ENCODE assay signal across 8 cellular contexts in genomic region chr10:71270301-71270777, GRCh38. TPM values are rescaled to one million over a fixed set of nuclear protein-coding genes. Genes with fewer than 3 reads are reported as not detected.
DNase-seq lines count a peak whose midpoint lies in the region; ATAC-seq, FAIRE-seq and TF ChIP-seq lines count a peak whose summit lies in the region.

No MANE protein-coding gene starts in this region.

- H3K4me1 ChIP-seq in gastroesophageal sphincter (peaks cover 0 to 35% (median 0%) of the 10 kb centered on the region in 3 donors), pancreas (no peaks in the 10 kb centered on the region)

- no peak for TF ChIP-seq EP300 in gastroesophageal sphincter (IDR thresholded peaks at IDR 0.05)

- H3K27me3 Mint-ChIP-seq in activated CD8-positive, alpha-beta T cell treated with anti-CD3 and anti-CD28 coated beads for 36 hours: peaks cover 1% of the 10 kb centered on the region

- no peak for TF ChIP-seq POLR2A in GM12891 (IDR thresholded peaks at IDR 0.05; ENCODE audit: low read depth, low read length)
- no peak for TF ChIP-seq POLR2A in gastroesophageal sphincter (IDR thresholded peaks at IDR 0.05)

- TF ChIP-seq CTCF in activated CD8-positive, alpha-beta T cell treated with anti-CD3 and anti-CD28 coated beads for 36 hours (IDR thresholded peaks at IDR 0.05): no peak
- TF ChIP-seq CTCF in gastroesophageal sphincter (IDR thresholded peaks at IDR 0.05) (peak in 3 of 4 experiments; percentile 23 to 68 (median 38)), pancreas (IDR thresholded peaks at IDR 0.05) (peak in 3 of 4 donors; percentile 20 to 47 (median 34))

- CTCF ChIA-PET in activated CD8-positive, alpha-beta T cell treated with anti-CD3 and anti-CD28 coated beads for 36 hours (lab: Charles Lee): interaction anchor here (0.6 to 2.9 kb wide), 11 partner anchors 8 to 301 kb away, joined by 3 to 22 read pairs (median 5); no protein-coding TSS in a partner anchor

- peak; percentile 80 for ATAC-seq in activated CD8-positive, alpha-beta T cell treated with anti-CD3 and anti-CD28 coated beads for 36 hours
- ATAC-seq in gastroesophageal sphincter (peak; percentile 55), pancreas (peak; percentile 45 to 83 (median 74)), HG03457 (IDR thresholded peaks at IDR 0.05; ENCODE audit: unreplicated experiment) (no peak)

- H3K9me3 Mint-ChIP-seq in activated CD8-positive, alpha-beta T cell treated with anti-CD3 and anti-CD28 coated beads for 36 hours: no peaks in the 10 kb centered on the region

- no peaks in the 10 kb centered on the region for H3K36me3 ChIP-seq in gastroesophageal sphincter
- no peaks in the 10 kb centered on the region for H3K36me3 ChIP-seq in pancreas

- FAIRE-seq in GM12891 (lab: Jason Lieb, UNC) (peak; percentile 72), pancreas (lab: Jason Lieb, UNC) (no peak)

- H3K27ac ChIP-seq in gastroesophageal sphincter (no peak overlapping the region), pancreas (no peak overlapping the region)

- no peak overlapping the region for H3K4me3 ChIP-seq in gastroesophageal sphincter
- H3K4me3 ChIP-seq in pancreas: no peak overlapping the region

- no peak overlapping the region for H3K27ac Mint-ChIP-seq in activated CD8-positive, alpha-beta T cell treated with anti-CD3 and anti-CD28 coated beads for 36 hours

- no peaks in the 10 kb centered on the region for H3K36me3 Mint-ChIP-seq in activated CD8-positive, alpha-beta T cell treated with anti-CD3 and anti-CD28 coated beads for 36 hours (ENCODE audit: low read depth)

- H3K4me3 Mint-ChIP-seq in activated CD8-positive, alpha-beta T cell treated with anti-CD3 and anti-CD28 coated beads for 36 hours: no peak overlapping the region

- WGBS in gastroesophageal sphincter (ENCODE audit: low coverage in 1 of 2), 2 donors: 14 to 44% methylated on average over 3 to 6 of the region's 7 CpGs
- WGBS in pancreas, 2 donors: 37 to 43% methylated on average over 6 of the region's 7 CpGs

- H3K4me1 Mint-ChIP-seq in activated CD8-positive, alpha-beta T cell treated with anti-CD3 and anti-CD28 coated beads for 36 hours (ENCODE audit: low read depth): no peaks in the 10 kb centered on the region

- DNase-seq in AG20443 (ENCODE audit: low spot score) (peak; percentile 83), GM12891 (ENCODE audit: insufficient read length, low spot score) (peak; percentile 72), NCI-H2171 (lab: John Stamatoyannopoulos, UW) (peak; percentile 23), pancreas (peak in 1 of 6 donors; percentile 58), NCI-H187 treated with DMSO at 0.1 percent for 48 hours (lab: John Stamatoyannopoulos, UW) (no peak)
- DNase-seq in activated CD8-positive, alpha-beta T cell treated with anti-CD3 and anti-CD28 coated beads for 36 hours: peak; percentile 71

- H3K9me3 ChIP-seq in gastroesophageal sphincter: no peaks in the 10 kb centered on the region
- no peaks in the 10 kb centered on the region for H3K9me3 ChIP-seq in pancreas

- POLR2A ChIA-PET in activated CD8-positive, alpha-beta T cell treated with anti-CD3 and anti-CD28 coated beads for 36 hours (lab: Charles Lee): interaction anchor here (0.7 kb wide), 1 partner anchor 29 kb away, joined by 3 read pairs; no protein-coding TSS in a partner anchor

- intact Hi-C loops in activated CD8-positive, alpha-beta T cell treated with anti-CD3 and anti-CD28 coated beads for 36 hours (cut with micrococcal nuclease): no loop called here
- intact Hi-C loops in pancreas (cut with DNase I): no loop called here

- H3K27me3 ChIP-seq in gastroesophageal sphincter: no peaks in the 10 kb centered on the region
- no peaks in the 10 kb centered on the region for H3K27me3 ChIP-seq in pancreas

TF ChIP-seq in GM12891, 5 proteins besides CTCF, POLR2A, EP300 and RAD21:
- TF ChIP-seq POU2F2 (IDR thresholded peaks at IDR 0.05; ENCODE audit: low read depth, low read length) (no peak), PAX5 (IDR thresholded peaks at IDR 0.05; ENCODE audit: insufficient read depth, low read length, severe bottlenecking) (no peak), TAF1 (IDR thresholded peaks at IDR 0.05; ENCODE audit: low read depth, low read length) (no peak), POLR2AphosphoS5 (IDR thresholded peaks at IDR 0.05; ENCODE audit: low read depth, low read length) (no peak), SPI1 (IDR thresholded peaks at IDR 0.05; ENCODE audit: low read depth, low read length) (no peak)

RNA-seq across cellular contexts. Expression of gene SLC29A3, which starts 48.7 kb away (rescaled TPM):
- 1.6 TPM for polyA plus RNA-seq in GM12891 (2012; ENCODE audit: low read depth, missing spikeins)
- total RNA-seq in activated CD8-positive, alpha-beta T cell treated with anti-CD3 and anti-CD28 coated beads for 36 hours: 1 to 10 TPM; 2.9 to 3.3 TPM
- total RNA-seq in gastroesophageal sphincter (1 to 10 TPM; 3.3 to 9.8 (median 4.9) TPM), pancreas (1 to 10 TPM; 2.2 to 7.0 (median 3.6) TPM)
- polyA plus RNA-seq in pancreas: 1 to 10 TPM; 2.4 to 2.8 TPM

RNA-seq across cellular contexts. Expression of gene UNC5B, which starts 58.0 kb away (rescaled TPM):
- not detected for polyA plus RNA-seq in GM12891 (2012; ENCODE audit: low read depth, missing spikeins)
- under 1 TPM; 0.07 TPM for total RNA-seq in activated CD8-positive, alpha-beta T cell treated with anti-CD3 and anti-CD28 coated beads for 36 hours
- total RNA-seq in gastroesophageal sphincter (1 to 10 TPM; 2.2 to 3.7 (median 3.2) TPM), pancreas (1 to 10 TPM; 2.8 to 7.7 (median 4.4) TPM)
- 1 to 10 TPM; 2.4 to 4.8 TPM for polyA plus RNA-seq in pancreas
